ENCODE assay signal across 1 cellular context in the genomic region with DNA sequence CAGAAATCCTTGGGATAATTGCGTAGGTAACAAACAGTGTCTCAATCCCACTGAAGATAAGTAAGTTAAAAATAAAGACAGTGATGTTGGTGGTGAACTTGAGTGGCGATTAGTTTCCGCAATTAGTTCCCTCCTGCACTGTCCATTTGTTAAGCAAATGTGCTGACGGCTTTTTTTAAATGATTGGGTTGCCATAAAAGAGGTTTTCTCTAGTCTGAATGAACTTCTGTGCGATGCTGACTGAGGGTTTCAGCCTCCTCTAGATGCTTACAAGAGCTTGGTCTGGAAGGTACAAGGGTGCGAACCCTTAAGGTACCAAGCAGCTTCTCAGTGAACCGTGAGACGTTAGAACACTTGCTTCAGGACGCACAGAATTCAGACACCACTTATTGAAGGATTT.
TF ChIP-seq lines count a peak whose summit lies in the region.

No MANE protein-coding gene starts in this region.

TF ChIP-seq in IMR-90, 13 proteins besides CTCF, POLR2A, EP300 and RAD21 (continued from another document):
- TF ChIP-seq, protein P1, sequence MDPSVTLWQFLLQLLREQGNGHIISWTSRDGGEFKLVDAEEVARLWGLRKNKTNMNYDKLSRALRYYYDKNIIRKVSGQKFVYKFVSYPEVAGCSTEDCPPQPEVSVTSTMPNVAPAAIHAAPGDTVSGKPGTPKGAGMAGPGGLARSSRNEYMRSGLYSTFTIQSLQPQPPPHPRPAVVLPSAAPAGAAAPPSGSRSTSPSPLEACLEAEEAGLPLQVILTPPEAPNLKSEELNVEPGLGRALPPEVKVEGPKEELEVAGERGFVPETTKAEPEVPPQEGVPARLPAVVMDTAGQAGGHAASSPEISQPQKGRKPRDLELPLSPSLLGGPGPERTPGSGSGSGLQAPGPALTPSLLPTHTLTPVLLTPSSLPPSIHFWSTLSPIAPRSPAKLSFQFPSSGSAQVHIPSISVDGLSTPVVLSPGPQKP (IDR thresholded peaks at IDR 0.05; ENCODE audit: borderline replicate concordance, low read depth, low read length): no peak
- TF ChIP-seq BHLHE40 (IDR thresholded peaks at IDR 0.05; ENCODE audit: low read depth, low read length) (no peak), CEBPB (IDR thresholded peaks at IDR 0.05; ENCODE audit: low read depth, low read length) (no peak), NFE2L2 (IDR thresholded peaks at IDR 0.05; ENCODE audit: low read depth, low read length) (no peak), MAZ (IDR thresholded peaks at IDR 0.05; ENCODE audit: borderline replicate concordance, low read depth, low read length) (no peak), SMC3 (IDR thresholded peaks at IDR 0.05; ENCODE audit: low read depth, low read length) (no peak), CHD1 (IDR thresholded peaks at IDR 0.05; ENCODE audit: low read depth, low read length) (no peak), MXI1 (IDR thresholded peaks at IDR 0.05; ENCODE audit: borderline replicate concordance, low read depth, low read length) (no peak), RCOR1 (IDR thresholded peaks at IDR 0.05; ENCODE audit: insufficient replicate concordance, low read length) (no peak)
- TF ChIP-seq, protein P2, sequence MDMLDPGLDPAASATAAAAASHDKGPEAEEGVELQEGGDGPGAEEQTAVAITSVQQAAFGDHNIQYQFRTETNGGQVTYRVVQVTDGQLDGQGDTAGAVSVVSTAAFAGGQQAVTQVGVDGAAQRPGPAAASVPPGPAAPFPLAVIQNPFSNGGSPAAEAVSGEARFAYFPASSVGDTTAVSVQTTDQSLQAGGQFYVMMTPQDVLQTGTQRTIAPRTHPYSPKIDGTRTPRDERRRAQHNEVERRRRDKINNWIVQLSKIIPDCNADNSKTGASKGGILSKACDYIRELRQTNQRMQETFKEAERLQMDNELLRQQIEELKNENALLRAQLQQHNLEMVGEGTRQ (IDR thresholded peaks at IDR 0.05; ENCODE audit: low read depth, low read length): no peak
